ENCODE assay signal across 1 cellular context in the genomic region with DNA sequence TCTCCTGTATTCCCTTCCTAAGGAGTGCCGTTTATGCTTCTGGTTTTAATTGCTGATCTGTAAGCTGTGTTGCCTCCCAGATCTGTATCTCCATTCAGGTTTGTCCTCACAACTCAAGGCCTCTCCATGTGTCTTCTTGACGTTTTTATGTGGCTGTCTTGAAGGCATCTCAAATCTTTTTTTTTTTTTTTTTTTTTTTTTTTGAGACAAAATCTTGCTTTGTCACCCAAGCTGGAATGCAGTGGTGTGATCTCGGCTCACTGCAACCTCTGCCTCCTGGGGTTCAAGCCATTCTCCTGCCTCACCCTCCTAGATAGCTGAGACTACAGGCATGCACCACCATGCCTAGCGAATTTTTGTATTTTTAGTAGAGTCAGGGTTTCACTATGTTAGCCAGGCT.
TF ChIP-seq lines count a peak whose summit lies in the region.
"Not testable (repeated sequence)": the region's sequence is repeated elsewhere in the genome, so short reads cannot be mapped to it uniquely, and the experiment has no call there.

No MANE protein-coding gene starts in this region.

TF ChIP-seq in K562, 482 proteins besides CTCF, POLR2A, EP300 and RAD21 (continued from another document):
- TF ChIP-seq, protein P1, sequence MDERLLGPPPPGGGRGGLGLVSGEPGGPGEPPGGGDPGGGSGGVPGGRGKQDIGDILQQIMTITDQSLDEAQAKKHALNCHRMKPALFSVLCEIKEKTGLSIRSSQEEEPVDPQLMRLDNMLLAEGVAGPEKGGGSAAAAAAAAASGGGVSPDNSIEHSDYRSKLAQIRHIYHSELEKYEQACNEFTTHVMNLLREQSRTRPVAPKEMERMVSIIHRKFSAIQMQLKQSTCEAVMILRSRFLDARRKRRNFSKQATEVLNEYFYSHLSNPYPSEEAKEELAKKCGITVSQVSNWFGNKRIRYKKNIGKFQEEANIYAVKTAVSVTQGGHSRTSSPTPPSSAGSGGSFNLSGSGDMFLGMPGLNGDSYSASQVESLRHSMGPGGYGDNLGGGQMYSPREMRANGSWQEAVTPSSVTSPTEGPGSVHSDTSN (CRISPR knock-in tag; IDR thresholded peaks at IDR 0.05; ENCODE audit: low read depth), result not testable (repeated sequence)
- TF ChIP-seq, protein P1 (tag; conservative IDR thresholded peaks at IDR 0.05; ENCODE audit: low read depth), result peak; percentile 81
- TF ChIP-seq MAFF (IDR thresholded peaks at IDR 0.05; ENCODE audit: low read length) (peak; percentile 2; the same call in 1 of the 2 replicates), NFE2 (IDR thresholded peaks at IDR 0.05; ENCODE audit: low read depth) (peak; percentile 59), L3MBTL2 (IDR thresholded peaks at IDR 0.05) (peak; percentile 51; the same call in 1 of the 2 replicates), ZNF384 (IDR thresholded peaks at IDR 0.05; ENCODE audit: low read depth, low read length) (peak; percentile 80), C11orf30 (IDR thresholded peaks at IDR 0.05; ENCODE audit: low read depth) (peak; percentile 57; the same call in 1 of the 2 replicates)
- TF ChIP-seq, protein P2, sequence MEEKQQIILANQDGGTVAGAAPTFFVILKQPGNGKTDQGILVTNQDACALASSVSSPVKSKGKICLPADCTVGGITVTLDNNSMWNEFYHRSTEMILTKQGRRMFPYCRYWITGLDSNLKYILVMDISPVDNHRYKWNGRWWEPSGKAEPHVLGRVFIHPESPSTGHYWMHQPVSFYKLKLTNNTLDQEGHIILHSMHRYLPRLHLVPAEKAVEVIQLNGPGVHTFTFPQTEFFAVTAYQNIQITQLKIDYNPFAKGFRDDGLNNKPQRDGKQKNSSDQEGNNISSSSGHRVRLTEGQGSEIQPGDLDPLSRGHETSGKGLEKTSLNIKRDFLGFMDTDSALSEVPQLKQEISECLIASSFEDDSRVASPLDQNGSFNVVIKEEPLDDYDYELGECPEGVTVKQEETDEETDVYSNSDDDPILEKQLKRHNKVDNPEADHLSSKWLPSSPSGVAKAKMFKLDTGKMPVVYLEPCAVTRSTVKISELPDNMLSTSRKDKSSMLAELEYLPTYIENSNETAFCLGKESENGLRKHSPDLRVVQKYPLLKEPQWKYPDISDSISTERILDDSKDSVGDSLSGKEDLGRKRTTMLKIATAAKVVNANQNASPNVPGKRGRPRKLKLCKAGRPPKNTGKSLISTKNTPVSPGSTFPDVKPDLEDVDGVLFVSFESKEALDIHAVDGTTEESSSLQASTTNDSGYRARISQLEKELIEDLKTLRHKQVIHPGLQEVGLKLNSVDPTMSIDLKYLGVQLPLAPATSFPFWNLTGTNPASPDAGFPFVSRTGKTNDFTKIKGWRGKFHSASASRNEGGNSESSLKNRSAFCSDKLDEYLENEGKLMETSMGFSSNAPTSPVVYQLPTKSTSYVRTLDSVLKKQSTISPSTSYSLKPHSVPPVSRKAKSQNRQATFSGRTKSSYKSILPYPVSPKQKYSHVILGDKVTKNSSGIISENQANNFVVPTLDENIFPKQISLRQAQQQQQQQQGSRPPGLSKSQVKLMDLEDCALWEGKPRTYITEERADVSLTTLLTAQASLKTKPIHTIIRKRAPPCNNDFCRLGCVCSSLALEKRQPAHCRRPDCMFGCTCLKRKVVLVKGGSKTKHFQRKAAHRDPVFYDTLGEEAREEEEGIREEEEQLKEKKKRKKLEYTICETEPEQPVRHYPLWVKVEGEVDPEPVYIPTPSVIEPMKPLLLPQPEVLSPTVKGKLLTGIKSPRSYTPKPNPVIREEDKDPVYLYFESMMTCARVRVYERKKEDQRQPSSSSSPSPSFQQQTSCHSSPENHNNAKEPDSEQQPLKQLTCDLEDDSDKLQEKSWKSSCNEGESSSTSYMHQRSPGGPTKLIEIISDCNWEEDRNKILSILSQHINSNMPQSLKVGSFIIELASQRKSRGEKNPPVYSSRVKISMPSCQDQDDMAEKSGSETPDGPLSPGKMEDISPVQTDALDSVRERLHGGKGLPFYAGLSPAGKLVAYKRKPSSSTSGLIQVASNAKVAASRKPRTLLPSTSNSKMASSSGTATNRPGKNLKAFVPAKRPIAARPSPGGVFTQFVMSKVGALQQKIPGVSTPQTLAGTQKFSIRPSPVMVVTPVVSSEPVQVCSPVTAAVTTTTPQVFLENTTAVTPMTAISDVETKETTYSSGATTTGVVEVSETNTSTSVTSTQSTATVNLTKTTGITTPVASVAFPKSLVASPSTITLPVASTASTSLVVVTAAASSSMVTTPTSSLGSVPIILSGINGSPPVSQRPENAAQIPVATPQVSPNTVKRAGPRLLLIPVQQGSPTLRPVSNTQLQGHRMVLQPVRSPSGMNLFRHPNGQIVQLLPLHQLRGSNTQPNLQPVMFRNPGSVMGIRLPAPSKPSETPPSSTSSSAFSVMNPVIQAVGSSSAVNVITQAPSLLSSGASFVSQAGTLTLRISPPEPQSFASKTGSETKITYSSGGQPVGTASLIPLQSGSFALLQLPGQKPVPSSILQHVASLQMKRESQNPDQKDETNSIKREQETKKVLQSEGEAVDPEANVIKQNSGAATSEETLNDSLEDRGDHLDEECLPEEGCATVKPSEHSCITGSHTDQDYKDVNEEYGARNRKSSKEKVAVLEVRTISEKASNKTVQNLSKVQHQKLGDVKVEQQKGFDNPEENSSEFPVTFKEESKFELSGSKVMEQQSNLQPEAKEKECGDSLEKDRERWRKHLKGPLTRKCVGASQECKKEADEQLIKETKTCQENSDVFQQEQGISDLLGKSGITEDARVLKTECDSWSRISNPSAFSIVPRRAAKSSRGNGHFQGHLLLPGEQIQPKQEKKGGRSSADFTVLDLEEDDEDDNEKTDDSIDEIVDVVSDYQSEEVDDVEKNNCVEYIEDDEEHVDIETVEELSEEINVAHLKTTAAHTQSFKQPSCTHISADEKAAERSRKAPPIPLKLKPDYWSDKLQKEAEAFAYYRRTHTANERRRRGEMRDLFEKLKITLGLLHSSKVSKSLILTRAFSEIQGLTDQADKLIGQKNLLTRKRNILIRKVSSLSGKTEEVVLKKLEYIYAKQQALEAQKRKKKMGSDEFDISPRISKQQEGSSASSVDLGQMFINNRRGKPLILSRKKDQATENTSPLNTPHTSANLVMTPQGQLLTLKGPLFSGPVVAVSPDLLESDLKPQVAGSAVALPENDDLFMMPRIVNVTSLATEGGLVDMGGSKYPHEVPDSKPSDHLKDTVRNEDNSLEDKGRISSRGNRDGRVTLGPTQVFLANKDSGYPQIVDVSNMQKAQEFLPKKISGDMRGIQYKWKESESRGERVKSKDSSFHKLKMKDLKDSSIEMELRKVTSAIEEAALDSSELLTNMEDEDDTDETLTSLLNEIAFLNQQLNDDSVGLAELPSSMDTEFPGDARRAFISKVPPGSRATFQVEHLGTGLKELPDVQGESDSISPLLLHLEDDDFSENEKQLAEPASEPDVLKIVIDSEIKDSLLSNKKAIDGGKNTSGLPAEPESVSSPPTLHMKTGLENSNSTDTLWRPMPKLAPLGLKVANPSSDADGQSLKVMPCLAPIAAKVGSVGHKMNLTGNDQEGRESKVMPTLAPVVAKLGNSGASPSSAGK (IDR thresholded peaks at IDR 0.05), result peak; percentile 57
- TF ChIP-seq, protein P3, sequence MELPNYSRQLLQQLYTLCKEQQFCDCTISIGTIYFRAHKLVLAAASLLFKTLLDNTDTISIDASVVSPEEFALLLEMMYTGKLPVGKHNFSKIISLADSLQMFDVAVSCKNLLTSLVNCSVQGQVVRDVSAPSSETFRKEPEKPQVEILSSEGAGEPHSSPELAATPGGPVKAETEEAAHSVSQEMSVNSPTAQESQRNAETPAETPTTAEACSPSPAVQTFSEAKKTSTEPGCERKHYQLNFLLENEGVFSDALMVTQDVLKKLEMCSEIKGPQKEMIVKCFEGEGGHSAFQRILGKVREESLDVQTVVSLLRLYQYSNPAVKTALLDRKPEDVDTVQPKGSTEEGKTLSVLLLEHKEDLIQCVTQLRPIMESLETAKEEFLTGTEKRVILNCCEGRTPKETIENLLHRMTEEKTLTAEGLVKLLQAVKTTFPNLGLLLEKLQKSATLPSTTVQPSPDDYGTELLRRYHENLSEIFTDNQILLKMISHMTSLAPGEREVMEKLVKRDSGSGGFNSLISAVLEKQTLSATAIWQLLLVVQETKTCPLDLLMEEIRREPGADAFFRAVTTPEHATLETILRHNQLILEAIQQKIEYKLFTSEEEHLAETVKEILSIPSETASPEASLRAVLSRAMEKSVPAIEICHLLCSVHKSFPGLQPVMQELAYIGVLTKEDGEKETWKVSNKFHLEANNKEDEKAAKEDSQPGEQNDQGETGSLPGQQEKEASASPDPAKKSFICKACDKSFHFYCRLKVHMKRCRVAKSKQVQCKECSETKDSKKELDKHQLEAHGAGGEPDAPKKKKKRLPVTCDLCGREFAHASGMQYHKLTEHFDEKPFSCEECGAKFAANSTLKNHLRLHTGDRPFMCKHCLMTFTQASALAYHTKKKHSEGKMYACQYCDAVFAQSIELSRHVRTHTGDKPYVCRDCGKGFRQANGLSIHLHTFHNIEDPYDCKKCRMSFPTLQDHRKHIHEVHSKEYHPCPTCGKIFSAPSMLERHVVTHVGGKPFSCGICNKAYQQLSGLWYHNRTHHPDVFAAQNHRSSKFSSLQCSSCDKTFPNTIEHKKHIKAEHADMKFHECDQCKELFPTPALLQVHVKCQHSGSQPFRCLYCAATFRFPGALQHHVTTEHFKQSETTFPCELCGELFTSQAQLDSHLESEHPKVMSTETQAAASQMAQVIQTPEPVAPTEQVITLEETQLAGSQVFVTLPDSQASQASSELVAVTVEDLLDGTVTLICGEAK (IDR thresholded peaks at IDR 0.05), result peak; percentile 50; the same call in 1 of the 2 replicates
- TF ChIP-seq, protein P3 (CRISPR knock-in tag; IDR thresholded peaks at IDR 0.05), result not testable (repeated sequence)
- TF ChIP-seq, protein P4, sequence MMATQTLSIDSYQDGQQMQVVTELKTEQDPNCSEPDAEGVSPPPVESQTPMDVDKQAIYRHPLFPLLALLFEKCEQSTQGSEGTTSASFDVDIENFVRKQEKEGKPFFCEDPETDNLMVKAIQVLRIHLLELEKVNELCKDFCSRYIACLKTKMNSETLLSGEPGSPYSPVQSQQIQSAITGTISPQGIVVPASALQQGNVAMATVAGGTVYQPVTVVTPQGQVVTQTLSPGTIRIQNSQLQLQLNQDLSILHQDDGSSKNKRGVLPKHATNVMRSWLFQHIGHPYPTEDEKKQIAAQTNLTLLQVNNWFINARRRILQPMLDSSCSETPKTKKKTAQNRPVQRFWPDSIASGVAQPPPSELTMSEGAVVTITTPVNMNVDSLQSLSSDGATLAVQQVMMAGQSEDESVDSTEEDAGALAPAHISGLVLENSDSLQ (IDR thresholded peaks at IDR 0.05), result peak; percentile 37; the same call in 1 of the 2 replicates
